Comparison of ENCODE assay signal across 12 cellular contexts in genomic region chr17:9971991-9972390, GRCh38.
DNase-seq lines count a peak whose midpoint lies in the region; ATAC-seq lines count a peak whose summit lies in the region.
"Had no signal": no experiment of that assay in that cellular context is flagged by ENCODE, and none has a peak within 500 bp of the region (broad histone marks: within the 10 kb centered on the region; RNA-seq: fewer than 3 reads in every experiment).

No MANE protein-coding gene starts in this region.

- H3K9me3 Mint-ChIP-seq in activated CD8-positive, alpha-beta T cell treated with anti-CD3 and anti-CD28 coated beads, Interleukin-2, amount 10 ng/mL, durations not matched to agents 7 days and 5 days (ENCODE audit: insufficient read depth), result no peaks in the 10 kb centered on the region
- H3K9me3 Mint-ChIP-seq in activated T-helper 17 cell treated with anti-CD3 and anti-CD28 coated beads, Interleukin-2, amount 50 U/mL, for 72 hours, result no peaks in the 10 kb centered on the region
- H3K9me3 Mint-ChIP-seq: activated CD8-positive, alpha-beta T cell treated with anti-CD3 and anti-CD28 coated beads for 36 hours had no signal

- H3K9me3 ChIP-seq in BLaER1 treated with 17β-estradiol and CSF1 and Interleukin-3, amounts not matched to agents 10 nM and 100 nM (replicated peaks in 1 of 11), result no peaks in the 10 kb centered on the region

- H3K9ac ChIP-seq in BLaER1 treated with 17β-estradiol and CSF1 and Interleukin-3, amounts not matched to agents 10 nM and 100 nM, result peak overlapping the region in 8 of 11 experiments; percentile 11 to 50 (median 28); a peak in 6 of 22 replicates

- no peak overlapping the region for H3K4me3 Mint-ChIP-seq in activated CD8-positive, alpha-beta T cell treated with anti-CD3 and anti-CD28 coated beads, Interleukin-2, amount 10 ng/mL, durations not matched to agents 7 days and 5 days
- H3K4me3 Mint-ChIP-seq in activated T-helper 17 cell treated with anti-CD3 and anti-CD28 coated beads, Interleukin-2, amount 50 U/mL, for 72 hours, result no peak overlapping the region
- H3K4me3 Mint-ChIP-seq: activated CD8-positive, alpha-beta T cell treated with anti-CD3 and anti-CD28 coated beads for 36 hours had no signal

- DNase-seq in RPMI7951 (ENCODE audit: low read depth) (peak; percentile 69), foreskin melanocyte (peak; percentile 66), pons (ENCODE audit: low spot score) (peak; percentile 30), NCI-H526 treated with DMSO at 0.1 percent for 48 hours (lab: John Stamatoyannopoulos, UW) (no peak)
- DNase-seq in activated CD8-positive, alpha-beta T cell treated with anti-CD3 and anti-CD28 coated beads, Interleukin-2, amount 10 ng/mL, durations not matched to agents 7 days and 5 days, result no peak
- DNase-seq: activated CD8-positive, alpha-beta T cell treated with anti-CD3 and anti-CD28 coated beads for 36 hours; NCI-H1436 had no signal

- no peak overlapping the region for H3K4me3 ChIP-seq in BLaER1 treated with 17β-estradiol and CSF1 and Interleukin-3, amounts not matched to agents 10 nM and 100 nM

- peak overlapping the region in 7 of 11 experiments; percentile 15 to 96 (median 32); a peak in 7 of 22 replicates for H3K27ac ChIP-seq in BLaER1 treated with 17β-estradiol and CSF1 and Interleukin-3, amounts not matched to agents 10 nM and 100 nM
- H3K27ac ChIP-seq: foreskin keratinocyte, HL-60 had no signal

- no peak for ATAC-seq in activated CD8-positive, alpha-beta T cell treated with anti-CD3 and anti-CD28 coated beads, Interleukin-2, amount 10 ng/mL, durations not matched to agents 7 days and 5 days
- ATAC-seq in activated T-helper 17 cell treated with anti-CD3 and anti-CD28 coated beads, Interleukin-2, amount 50 U/mL, for 72 hours (replicated peaks), result no peak
- no peak for ATAC-seq in GM18909 (IDR thresholded peaks at IDR 0.05; ENCODE audit: poor library complexity, unreplicated experiment)
- ATAC-seq: activated CD8-positive, alpha-beta T cell treated with anti-CD3 and anti-CD28 coated beads for 36 hours; foreskin keratinocyte had no signal

- CTCF ChIA-PET in activated CD8-positive, alpha-beta T cell treated with anti-CD3 and anti-CD28 coated beads, Interleukin-2, amount 10 ng/mL, durations not matched to agents 7 days and 5 days (lab: Charles Lee), result no interaction called here

- no peaks in the 10 kb centered on the region for H3K4me1 Mint-ChIP-seq in activated CD8-positive, alpha-beta T cell treated with anti-CD3 and anti-CD28 coated beads, Interleukin-2, amount 10 ng/mL, durations not matched to agents 7 days and 5 days (ENCODE audit: low read depth)
- no peaks in the 10 kb centered on the region for H3K4me1 Mint-ChIP-seq in activated T-helper 17 cell treated with anti-CD3 and anti-CD28 coated beads, Interleukin-2, amount 50 U/mL, for 72 hours

- H3K27me3 ChIP-seq in BLaER1 treated with 17β-estradiol and CSF1 and Interleukin-3, amounts not matched to agents 10 nM and 100 nM, result no peaks in the 10 kb centered on the region
- H3K27me3 ChIP-seq: foreskin keratinocyte had no signal

- no peaks in the 10 kb centered on the region for H3K27me3 Mint-ChIP-seq in activated CD8-positive, alpha-beta T cell treated with anti-CD3 and anti-CD28 coated beads, Interleukin-2, amount 10 ng/mL, durations not matched to agents 7 days and 5 days (ENCODE audit: low read depth)
- peaks cover 10% of the 10 kb centered on the region for H3K27me3 Mint-ChIP-seq in activated T-helper 17 cell treated with anti-CD3 and anti-CD28 coated beads, Interleukin-2, amount 50 U/mL, for 72 hours
- H3K27me3 Mint-ChIP-seq: activated CD8-positive, alpha-beta T cell treated with anti-CD3 and anti-CD28 coated beads for 36 hours had no signal

- no peaks in the 10 kb centered on the region for H3K36me3 Mint-ChIP-seq in activated CD8-positive, alpha-beta T cell treated with anti-CD3 and anti-CD28 coated beads, Interleukin-2, amount 10 ng/mL, durations not matched to agents 7 days and 5 days (ENCODE audit: low read depth)
- no peaks in the 10 kb centered on the region for H3K36me3 Mint-ChIP-seq in activated T-helper 17 cell treated with anti-CD3 and anti-CD28 coated beads, Interleukin-2, amount 50 U/mL, for 72 hours (ENCODE audit: low read depth)

- H3K4me1 ChIP-seq in BLaER1 treated with 17β-estradiol and CSF1 and Interleukin-3, amounts not matched to agents 10 nM and 100 nM, result peaks cover 89 to 100% (median 99%) of the 10 kb centered on the region in 10 experiments
- H3K4me1 ChIP-seq: foreskin keratinocyte had no signal

- H4K20me1 ChIP-seq in BLaER1 treated with 17β-estradiol and CSF1 and Interleukin-3, amounts not matched to agents 10 nM and 100 nM, result peaks cover 5 to 100% (median 97%) of the 10 kb centered on the region in 11 experiments; a peak in 20 of 22 replicates

- peaks cover 10 to 93% (median 72%) of the 10 kb centered on the region in 11 experiments for H3K36me3 ChIP-seq in BLaER1 treated with 17β-estradiol and CSF1 and Interleukin-3, amounts not matched to agents 10 nM and 100 nM

- POLR2A ChIA-PET in activated CD8-positive, alpha-beta T cell treated with anti-CD3 and anti-CD28 coated beads, Interleukin-2, amount 10 ng/mL, durations not matched to agents 7 days and 5 days (lab: Charles Lee), result no interaction called here

- peak overlapping the region; percentile 5 to 80 (median 41); a peak in 18 of 22 replicates for H3K4me2 ChIP-seq in BLaER1 treated with 17β-estradiol and CSF1 and Interleukin-3, amounts not matched to agents 10 nM and 100 nM

- H3K27ac Mint-ChIP-seq in activated CD8-positive, alpha-beta T cell treated with anti-CD3 and anti-CD28 coated beads, Interleukin-2, amount 10 ng/mL, durations not matched to agents 7 days and 5 days, result no peak overlapping the region
- no peak overlapping the region for H3K27ac Mint-ChIP-seq in activated T-helper 17 cell treated with anti-CD3 and anti-CD28 coated beads, Interleukin-2, amount 50 U/mL, for 72 hours
- H3K27ac Mint-ChIP-seq: activated CD8-positive, alpha-beta T cell treated with anti-CD3 and anti-CD28 coated beads for 36 hours had no signal

Comparison
In these comparisons a context has a peak if more than half of its experiments do, and no peak if none do; other contexts are left out.
1. DNase-seq: peak in RPMI7951 (single experiment), foreskin melanocyte (single experiment) and pons (single experiment); none in activated CD8-positive, alpha-beta T cell treated with anti-CD3 and anti-CD28 coated beads, Interleukin-2, amount 10 ng/mL, durations not matched to agents 7 days and 5 days (single experiment) and NCI-H526 treated with DMSO at 0.1 percent for 48 hours (single experiment).